27 cellular contexts compared by ENCODE assay signal in genomic region chr16:86725401-86725800, GRCh38.
"Had no signal": no experiment of that assay in that cellular context is flagged by ENCODE, and none has a peak within 500 bp of the region (broad histone marks: within the 10 kb centered on the region; RNA-seq: fewer than 3 reads in every experiment).

No MANE protein-coding gene starts in this region.

- H3K4me3 ChIP-seq: breast epithelium, SJCRH30 had no signal

- H3K36me3 ChIP-seq: breast epithelium, SJCRH30, WERI-Rb-1 had no signal

- H3K9ac ChIP-seq: SK-N-SH had no signal

- H3K27ac ChIP-seq: breast epithelium, SJCRH30, WERI-Rb-1 had no signal

- DNase-seq: activated CD4-positive, alpha-beta memory T cell treated with anti-CD3 and anti-CD28 coated beads, Interleukin-2, amount 10 ng/mL, durations not matched to agents 7 days and 5 days; activated CD4-positive, alpha-beta T cell treated with anti-CD3 and anti-CD28 coated beads for 36 hours; activated CD4-positive, alpha-beta T cell treated with anti-CD3 and anti-CD28 coated beads, Interleukin-2, amount 50 U/mL, for 1 hour; activated CD8-positive, alpha-beta memory T cell treated with anti-CD3 and anti-CD28 coated beads, Interleukin-2, amount 50 U/mL, for 4 hours; activated gamma-delta T cell treated with Interleukin-2 at 50 U/mL for 16 hours; activated T-cell treated with anti-CD3 and anti-CD28 coated beads, Interleukin-2, amount 50 U/mL, for 72 hours; aorta; caudate nucleus; MM.1S; NCI-H1105; NCI-H1436; NCI-H1694 treated with DMSO at 0.1 percent for 48 hours; NCI-H2029 treated with DMSO at 0.1 percent for 48 hours; NCI-H345; NCI-H510A; NCI-H69; NK-92 treated with Interleukin-12 subunit alpha and Interleukin-12 subunit beta, amount 100 ng/mL, for 24 hours; OCI-M1; Right ventricle myocardium superior; RPMI8226; SJCRH30; SK-N-SH; T-helper 1 cell; WERI-Rb-1 had no signal

- H3K27me3 ChIP-seq: breast epithelium, SJCRH30 had no signal

- H3K36me3 Mint-ChIP-seq: activated naive CD4-positive, alpha-beta T cell treated with anti-CD3 and anti-CD28 coated beads, Interleukin-2, amount 50 U/mL, for 24 hours had no signal

- H3K9me3 Mint-ChIP-seq: activated CD4-positive, alpha-beta memory T cell treated with anti-CD3 and anti-CD28 coated beads, Interleukin-2, amount 10 ng/mL, durations not matched to agents 7 days and 5 days; activated naive CD4-positive, alpha-beta T cell treated with anti-CD3 and anti-CD28 coated beads, Interleukin-2, amount 50 U/mL, for 24 hours; activated T-cell treated with anti-CD3 and anti-CD28 coated beads, Interleukin-2, amount 50 U/mL, for 72 hours; activated T-helper 2 cell treated with anti-CD3 and anti-CD28 coated beads, Interferon-gamma antibody, Interleukin-2, Interleukin-4, amounts not matched to agents 10 μg/mL and 5 μg/mL and 100 μg/mL, durations not matched to agents 14 hours and 24 hours and 36 hours had no signal

- H3K4me1 ChIP-seq: breast epithelium, SJCRH30 had no signal

- H3K4me3 Mint-ChIP-seq: activated CD4-positive, alpha-beta memory T cell treated with anti-CD3 and anti-CD28 coated beads, Interleukin-2, amount 10 ng/mL, durations not matched to agents 7 days and 5 days; activated CD4-positive, alpha-beta T cell treated with anti-CD3 and anti-CD28 coated beads for 36 hours; activated naive CD4-positive, alpha-beta T cell treated with anti-CD3 and anti-CD28 coated beads, Interleukin-2, amount 50 U/mL, for 24 hours; activated T-cell treated with anti-CD3 and anti-CD28 coated beads, Interleukin-2, amount 50 U/mL, for 72 hours had no signal

- H3K4me1 Mint-ChIP-seq: activated CD4-positive, alpha-beta memory T cell treated with anti-CD3 and anti-CD28 coated beads, Interleukin-2, amount 10 ng/mL, durations not matched to agents 7 days and 5 days; activated CD4-positive, alpha-beta T cell treated with anti-CD3 and anti-CD28 coated beads for 36 hours; activated naive CD4-positive, alpha-beta T cell treated with anti-CD3 and anti-CD28 coated beads, Interleukin-2, amount 50 U/mL, for 24 hours had no signal

- H3K4me2 ChIP-seq: SK-N-SH had no signal

- H3K27ac Mint-ChIP-seq: activated CD4-positive, alpha-beta memory T cell treated with anti-CD3 and anti-CD28 coated beads, Interleukin-2, amount 10 ng/mL, durations not matched to agents 7 days and 5 days; activated CD4-positive, alpha-beta T cell treated with anti-CD3 and anti-CD28 coated beads for 36 hours; activated naive CD4-positive, alpha-beta T cell treated with anti-CD3 and anti-CD28 coated beads, Interleukin-2, amount 50 U/mL, for 24 hours; activated T-cell treated with anti-CD3 and anti-CD28 coated beads, Interleukin-2, amount 50 U/mL, for 72 hours; activated T-helper 2 cell treated with anti-CD3 and anti-CD28 coated beads, Interferon-gamma antibody, Interleukin-2, Interleukin-4, amounts not matched to agents 10 μg/mL and 5 μg/mL and 100 μg/mL, durations not matched to agents 14 hours and 24 hours and 36 hours had no signal

- H3K9me3 ChIP-seq: breast epithelium, SJCRH30, SK-N-SH had no signal
